18 cellular contexts compared by ENCODE assay signal in genomic region chr6:111754423-111754822, GRCh38.
DNase-seq lines count a peak whose midpoint lies in the region; ATAC-seq and TF ChIP-seq lines count a peak whose summit lies in the region.
"Had no signal": no experiment of that assay in that cellular context is flagged by ENCODE, and none has a peak within 500 bp of the region (broad histone marks: within the 10 kb centered on the region; RNA-seq: fewer than 3 reads in every experiment).

No MANE protein-coding gene starts in this region.

- peaks cover 0 to 23% (median 3%) of the 10 kb centered on the region in 4 donors for H3K4me1 ChIP-seq in Peyer's patch
- peaks cover 7 to 39% of the 10 kb centered on the region in 2 donors for H3K4me1 ChIP-seq in gastrocnemius medialis
- H3K4me1 ChIP-seq: body of pancreas had no signal

- H3K27ac ChIP-seq in Peyer's patch (peak overlapping the region; percentile 32 to 79 (median 60)), gastrocnemius medialis (peak overlapping the region in 3 of 4 donors; percentile 15 to 32 (median 27))
- H3K27ac ChIP-seq: 22Rv1, body of pancreas, KMS-11, WERI-Rb-1 had no signal

- no peaks in the 10 kb centered on the region for H3K36me3 ChIP-seq in Peyer's patch
- no peaks in the 10 kb centered on the region for H3K36me3 ChIP-seq in gastrocnemius medialis
- H3K36me3 ChIP-seq: WERI-Rb-1 had no signal

- peak overlapping the region; percentile 82 for H3K27ac Mint-ChIP-seq in T-helper 1 cell treated with Interleukin-12 subunit alpha and Interleukin-12 subunit beta and Interleukin-4 antibody, amounts not matched to agents 30 μg/mL and 1 μg/mL, for 36 hours
- H3K27ac Mint-ChIP-seq in effector memory CD8-positive, alpha-beta T cell, result peak overlapping the region; percentile 100

- peaks cover 48% of the 10 kb centered on the region for H3K36me3 Mint-ChIP-seq in T-helper 1 cell treated with Interleukin-12 subunit alpha and Interleukin-12 subunit beta and Interleukin-4 antibody, amounts not matched to agents 30 μg/mL and 1 μg/mL, for 36 hours (ENCODE audit: low read depth)
- peaks cover 78% of the 10 kb centered on the region for H3K36me3 Mint-ChIP-seq in effector memory CD8-positive, alpha-beta T cell (ENCODE audit: insufficient read depth)

- H3K27me3 Mint-ChIP-seq in T-helper 1 cell treated with Interleukin-12 subunit alpha and Interleukin-12 subunit beta and Interleukin-4 antibody, amounts not matched to agents 30 μg/mL and 1 μg/mL, for 36 hours (ENCODE audit: low read depth), result no peaks in the 10 kb centered on the region
- H3K27me3 Mint-ChIP-seq in effector memory CD8-positive, alpha-beta T cell, result no peaks in the 10 kb centered on the region

- H3K9me3 Mint-ChIP-seq in T-helper 1 cell treated with Interleukin-12 subunit alpha and Interleukin-12 subunit beta and Interleukin-4 antibody, amounts not matched to agents 30 μg/mL and 1 μg/mL, for 36 hours, result no peaks in the 10 kb centered on the region
- H3K9me3 Mint-ChIP-seq in effector memory CD8-positive, alpha-beta T cell, result no peaks in the 10 kb centered on the region

- TF ChIP-seq CTCF in Peyer's patch (IDR thresholded peaks at IDR 0.05) (no peak), gastrocnemius medialis (IDR thresholded peaks at IDR 0.05 in 4 of 5, conservative IDR thresholded peaks at IDR 0.05 in 1 of 5) (no peak), GM13977 (IDR thresholded peaks at IDR 0.05; ENCODE audit: extremely low read depth, insufficient read depth, missing control alignments) (no peak)

- H3K27me3 ChIP-seq in Peyer's patch (no peaks in the 10 kb centered on the region), gastrocnemius medialis (no peaks in the 10 kb centered on the region)
- H3K27me3 ChIP-seq: body of pancreas had no signal

- H3K4me3 Mint-ChIP-seq in T-helper 1 cell treated with Interleukin-12 subunit alpha and Interleukin-12 subunit beta and Interleukin-4 antibody, amounts not matched to agents 30 μg/mL and 1 μg/mL, for 36 hours, result no peak overlapping the region
- H3K4me3 Mint-ChIP-seq in effector memory CD8-positive, alpha-beta T cell, result peak overlapping the region; percentile 91 to 96

- DNase-seq in T-helper 1 cell, result no peak
- DNase-seq in Peyer's patch, result no peak
- no peak for DNase-seq in effector memory CD8-positive, alpha-beta T cell
- DNase-seq in gastrocnemius medialis, result no peak
- no peak for DNase-seq in GM13977 (ENCODE audit: low spot score)
- no peak for DNase-seq in HuH-7 (ENCODE audit: low spot score)
- no peak for DNase-seq in DMS53 (lab: John Stamatoyannopoulos, UW)
- DNase-seq: body of pancreas; effector CD8-positive, alpha-beta T cell; foreskin melanocyte; GDM1; islet precursor cell; NCI-H1417; stimulated activated CD4-positive, alpha-beta T cell treated with anti-CD3 and anti-CD28 coated beads, Interleukin-4, amount 100 ng/mL, for 24 hours; WERI-Rb-1 had no signal

- intact Hi-C loops in gastrocnemius medialis (cut with DNase I; ENCODE audit: low total_unique reads), result no loop called here

- no peak overlapping the region for H3K4me3 ChIP-seq in Peyer's patch
- H3K4me3 ChIP-seq in gastrocnemius medialis, result no peak overlapping the region
- H3K4me3 ChIP-seq: body of pancreas had no signal

- in situ Hi-C loops in gastrocnemius medialis (cut with MboI; ENCODE audit: low sequenced_read_pairs in 4 of 4) (no loop called here), GM13977 (cut with MboI; ENCODE audit: low pct_unique_long_range_greater_than_20kb, low sequenced_read_pairs, unreplicated experiment) (no loop called here)

- no peaks in the 10 kb centered on the region for H3K9me3 ChIP-seq in Peyer's patch
- no peaks in the 10 kb centered on the region for H3K9me3 ChIP-seq in gastrocnemius medialis
- H3K9me3 ChIP-seq: body of pancreas had no signal

- H3K4me1 Mint-ChIP-seq in T-helper 1 cell treated with Interleukin-12 subunit alpha and Interleukin-12 subunit beta and Interleukin-4 antibody, amounts not matched to agents 30 μg/mL and 1 μg/mL, for 36 hours (ENCODE audit: low read depth), result peaks cover 77% of the 10 kb centered on the region
- peaks cover 66 to 88% of the 10 kb centered on the region in 2 donors for H3K4me1 Mint-ChIP-seq in effector memory CD8-positive, alpha-beta T cell (ENCODE audit: low read depth in 2 of 2)

- no peak for TF ChIP-seq POLR2A in Peyer's patch (IDR thresholded peaks at IDR 0.05)
- no peak for TF ChIP-seq POLR2A in gastrocnemius medialis (IDR thresholded peaks at IDR 0.05)

- ATAC-seq in effector memory CD8-positive, alpha-beta T cell (replicated peaks), result no peak
- ATAC-seq in gastrocnemius medialis, result no peak
- ATAC-seq: body of pancreas had no signal
